1 cellular context compared by ENCODE assay signal in the genomic region with DNA sequence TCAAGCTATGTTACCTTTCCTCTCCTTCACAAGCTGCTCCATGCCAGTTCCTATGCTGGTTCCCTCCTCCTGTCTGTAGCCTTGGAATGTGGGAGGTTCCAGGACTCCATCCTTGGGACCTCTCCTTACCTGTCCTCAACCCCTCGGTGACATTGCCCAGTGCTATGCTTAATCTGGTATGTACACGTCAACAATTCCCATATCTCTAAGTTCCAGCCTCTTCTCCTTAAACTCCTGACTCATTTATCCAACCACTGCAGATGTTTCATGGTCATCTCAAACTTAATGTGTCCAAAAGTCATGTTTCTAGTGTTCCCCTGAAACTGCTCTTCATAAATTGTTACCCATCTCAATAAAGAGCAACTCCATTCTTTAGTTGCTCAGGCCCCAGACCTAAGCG.
TF ChIP-seq lines count a peak whose summit lies in the region.

No MANE protein-coding gene starts in this region.

TF ChIP-seq in K562, 482 proteins besides CTCF, POLR2A, EP300 and RAD21 (continued from another document and continues in another):
- peak; percentile 50; the same call in 1 of the 2 replicates for TF ChIP-seq PKNOX1 (IDR thresholded peaks at IDR 0.05)
- TF ChIP-seq PTRF (tag; IDR thresholded peaks at IDR 0.05): no peak
- no peak for TF ChIP-seq KDM2B (CRISPR knock-in tag; IDR thresholded peaks at IDR 0.05)
- TF ChIP-seq NCOR1 (IDR thresholded peaks at IDR 0.05): peak; percentile 94
- no peak for TF ChIP-seq HNRNPL (IDR thresholded peaks at IDR 0.05; ENCODE audit: low read depth, low read length)
- TF ChIP-seq, protein P1, sequence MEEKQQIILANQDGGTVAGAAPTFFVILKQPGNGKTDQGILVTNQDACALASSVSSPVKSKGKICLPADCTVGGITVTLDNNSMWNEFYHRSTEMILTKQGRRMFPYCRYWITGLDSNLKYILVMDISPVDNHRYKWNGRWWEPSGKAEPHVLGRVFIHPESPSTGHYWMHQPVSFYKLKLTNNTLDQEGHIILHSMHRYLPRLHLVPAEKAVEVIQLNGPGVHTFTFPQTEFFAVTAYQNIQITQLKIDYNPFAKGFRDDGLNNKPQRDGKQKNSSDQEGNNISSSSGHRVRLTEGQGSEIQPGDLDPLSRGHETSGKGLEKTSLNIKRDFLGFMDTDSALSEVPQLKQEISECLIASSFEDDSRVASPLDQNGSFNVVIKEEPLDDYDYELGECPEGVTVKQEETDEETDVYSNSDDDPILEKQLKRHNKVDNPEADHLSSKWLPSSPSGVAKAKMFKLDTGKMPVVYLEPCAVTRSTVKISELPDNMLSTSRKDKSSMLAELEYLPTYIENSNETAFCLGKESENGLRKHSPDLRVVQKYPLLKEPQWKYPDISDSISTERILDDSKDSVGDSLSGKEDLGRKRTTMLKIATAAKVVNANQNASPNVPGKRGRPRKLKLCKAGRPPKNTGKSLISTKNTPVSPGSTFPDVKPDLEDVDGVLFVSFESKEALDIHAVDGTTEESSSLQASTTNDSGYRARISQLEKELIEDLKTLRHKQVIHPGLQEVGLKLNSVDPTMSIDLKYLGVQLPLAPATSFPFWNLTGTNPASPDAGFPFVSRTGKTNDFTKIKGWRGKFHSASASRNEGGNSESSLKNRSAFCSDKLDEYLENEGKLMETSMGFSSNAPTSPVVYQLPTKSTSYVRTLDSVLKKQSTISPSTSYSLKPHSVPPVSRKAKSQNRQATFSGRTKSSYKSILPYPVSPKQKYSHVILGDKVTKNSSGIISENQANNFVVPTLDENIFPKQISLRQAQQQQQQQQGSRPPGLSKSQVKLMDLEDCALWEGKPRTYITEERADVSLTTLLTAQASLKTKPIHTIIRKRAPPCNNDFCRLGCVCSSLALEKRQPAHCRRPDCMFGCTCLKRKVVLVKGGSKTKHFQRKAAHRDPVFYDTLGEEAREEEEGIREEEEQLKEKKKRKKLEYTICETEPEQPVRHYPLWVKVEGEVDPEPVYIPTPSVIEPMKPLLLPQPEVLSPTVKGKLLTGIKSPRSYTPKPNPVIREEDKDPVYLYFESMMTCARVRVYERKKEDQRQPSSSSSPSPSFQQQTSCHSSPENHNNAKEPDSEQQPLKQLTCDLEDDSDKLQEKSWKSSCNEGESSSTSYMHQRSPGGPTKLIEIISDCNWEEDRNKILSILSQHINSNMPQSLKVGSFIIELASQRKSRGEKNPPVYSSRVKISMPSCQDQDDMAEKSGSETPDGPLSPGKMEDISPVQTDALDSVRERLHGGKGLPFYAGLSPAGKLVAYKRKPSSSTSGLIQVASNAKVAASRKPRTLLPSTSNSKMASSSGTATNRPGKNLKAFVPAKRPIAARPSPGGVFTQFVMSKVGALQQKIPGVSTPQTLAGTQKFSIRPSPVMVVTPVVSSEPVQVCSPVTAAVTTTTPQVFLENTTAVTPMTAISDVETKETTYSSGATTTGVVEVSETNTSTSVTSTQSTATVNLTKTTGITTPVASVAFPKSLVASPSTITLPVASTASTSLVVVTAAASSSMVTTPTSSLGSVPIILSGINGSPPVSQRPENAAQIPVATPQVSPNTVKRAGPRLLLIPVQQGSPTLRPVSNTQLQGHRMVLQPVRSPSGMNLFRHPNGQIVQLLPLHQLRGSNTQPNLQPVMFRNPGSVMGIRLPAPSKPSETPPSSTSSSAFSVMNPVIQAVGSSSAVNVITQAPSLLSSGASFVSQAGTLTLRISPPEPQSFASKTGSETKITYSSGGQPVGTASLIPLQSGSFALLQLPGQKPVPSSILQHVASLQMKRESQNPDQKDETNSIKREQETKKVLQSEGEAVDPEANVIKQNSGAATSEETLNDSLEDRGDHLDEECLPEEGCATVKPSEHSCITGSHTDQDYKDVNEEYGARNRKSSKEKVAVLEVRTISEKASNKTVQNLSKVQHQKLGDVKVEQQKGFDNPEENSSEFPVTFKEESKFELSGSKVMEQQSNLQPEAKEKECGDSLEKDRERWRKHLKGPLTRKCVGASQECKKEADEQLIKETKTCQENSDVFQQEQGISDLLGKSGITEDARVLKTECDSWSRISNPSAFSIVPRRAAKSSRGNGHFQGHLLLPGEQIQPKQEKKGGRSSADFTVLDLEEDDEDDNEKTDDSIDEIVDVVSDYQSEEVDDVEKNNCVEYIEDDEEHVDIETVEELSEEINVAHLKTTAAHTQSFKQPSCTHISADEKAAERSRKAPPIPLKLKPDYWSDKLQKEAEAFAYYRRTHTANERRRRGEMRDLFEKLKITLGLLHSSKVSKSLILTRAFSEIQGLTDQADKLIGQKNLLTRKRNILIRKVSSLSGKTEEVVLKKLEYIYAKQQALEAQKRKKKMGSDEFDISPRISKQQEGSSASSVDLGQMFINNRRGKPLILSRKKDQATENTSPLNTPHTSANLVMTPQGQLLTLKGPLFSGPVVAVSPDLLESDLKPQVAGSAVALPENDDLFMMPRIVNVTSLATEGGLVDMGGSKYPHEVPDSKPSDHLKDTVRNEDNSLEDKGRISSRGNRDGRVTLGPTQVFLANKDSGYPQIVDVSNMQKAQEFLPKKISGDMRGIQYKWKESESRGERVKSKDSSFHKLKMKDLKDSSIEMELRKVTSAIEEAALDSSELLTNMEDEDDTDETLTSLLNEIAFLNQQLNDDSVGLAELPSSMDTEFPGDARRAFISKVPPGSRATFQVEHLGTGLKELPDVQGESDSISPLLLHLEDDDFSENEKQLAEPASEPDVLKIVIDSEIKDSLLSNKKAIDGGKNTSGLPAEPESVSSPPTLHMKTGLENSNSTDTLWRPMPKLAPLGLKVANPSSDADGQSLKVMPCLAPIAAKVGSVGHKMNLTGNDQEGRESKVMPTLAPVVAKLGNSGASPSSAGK (IDR thresholded peaks at IDR 0.05): no peak
- no peak for TF ChIP-seq ZNF644 (tag; IDR thresholded peaks at IDR 0.05; ENCODE audit: low read depth)
- TF ChIP-seq JUNB (CRISPR knock-in tag; conservative IDR thresholded peaks at IDR 0.05): no peak
- TF ChIP-seq LEF1 (IDR thresholded peaks at IDR 0.05): peak; percentile 55; the same call in 1 of the 2 replicates
- TF ChIP-seq ESRRA (IDR thresholded peaks at IDR 0.05; ENCODE audit: borderline replicate concordance, low read depth): peak; percentile 55; the same call in 1 of the 2 replicates
- peak; percentile 98 for TF ChIP-seq TAL1 (IDR thresholded peaks at IDR 0.05)
- TF ChIP-seq ZMIZ1 (IDR thresholded peaks at IDR 0.05; ENCODE audit: low read depth in 2 of 2, low read length in 2 of 2): peak in 1 of 2 experiments; percentile 87; a peak in 2 of 4 replicates
- TF ChIP-seq ZNF668 (CRISPR knock-in tag; IDR thresholded peaks at IDR 0.05): no peak
- TF ChIP-seq MYC (IDR thresholded peaks at IDR 0.05; ENCODE audit: low read depth, low read length): no peak
- TF ChIP-seq MYC (CRISPR knock-in tag; IDR thresholded peaks at IDR 0.05; ENCODE audit: borderline replicate concordance, low read depth): no peak
- TF ChIP-seq BCOR (IDR thresholded peaks at IDR 0.05): no peak
- no peak for TF ChIP-seq TCF7 (IDR thresholded peaks at IDR 0.05; ENCODE audit: borderline replicate concordance)
- no peak for TF ChIP-seq TRIM25 (IDR thresholded peaks at IDR 0.05; ENCODE audit: borderline replicate concordance)
- no peak for TF ChIP-seq HIVEP1 (CRISPR knock-in tag; IDR thresholded peaks at IDR 0.05)
- TF ChIP-seq RBM39 (optimal IDR thresholded peaks at IDR 0.05; ENCODE audit: low read depth, low read length): no peak
- TF ChIP-seq TAF15 (IDR thresholded peaks at IDR 0.05; ENCODE audit: low read depth, low read length): no peak
- peak; percentile 96 for TF ChIP-seq CBFA2T3 (IDR thresholded peaks at IDR 0.05)
- 0 out of 2 replicates have a peak, but pooled peaks have one; percentile 20 for TF ChIP-seq MBD2 (IDR thresholded peaks at IDR 0.05; ENCODE audit: borderline replicate concordance, low read depth)
- TF ChIP-seq, protein P2, sequence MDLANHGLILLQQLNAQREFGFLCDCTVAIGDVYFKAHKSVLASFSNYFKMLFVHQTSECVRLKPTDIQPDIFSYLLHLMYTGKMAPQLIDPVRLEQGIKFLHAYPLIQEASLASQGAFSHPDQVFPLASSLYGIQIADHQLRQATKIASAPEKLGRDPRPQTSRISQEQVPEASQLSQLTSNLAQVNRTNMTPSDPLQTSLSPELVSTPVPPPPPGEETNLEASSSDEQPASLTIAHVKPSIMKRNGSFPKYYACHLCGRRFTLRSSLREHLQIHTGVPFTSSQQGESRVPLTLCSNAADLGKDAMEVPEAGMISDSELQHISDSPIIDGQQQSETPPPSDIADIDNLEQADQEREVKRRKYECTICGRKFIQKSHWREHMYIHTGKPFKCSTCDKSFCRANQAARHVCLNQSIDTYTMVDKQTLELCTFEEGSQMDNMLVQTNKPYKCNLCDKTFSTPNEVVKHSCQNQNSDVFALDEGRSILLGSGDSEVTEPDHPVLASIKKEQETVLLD (IDR thresholded peaks at IDR 0.05): no peak
- 0 out of 2 replicates have a peak, but pooled peaks have one; percentile 32 for TF ChIP-seq SMAD4 (CRISPR knock-in tag; conservative IDR thresholded peaks at IDR 0.05)
- TF ChIP-seq TCF3 (CRISPR knock-in tag; IDR thresholded peaks at IDR 0.05): peak; percentile 97
- TF ChIP-seq, protein P3, sequence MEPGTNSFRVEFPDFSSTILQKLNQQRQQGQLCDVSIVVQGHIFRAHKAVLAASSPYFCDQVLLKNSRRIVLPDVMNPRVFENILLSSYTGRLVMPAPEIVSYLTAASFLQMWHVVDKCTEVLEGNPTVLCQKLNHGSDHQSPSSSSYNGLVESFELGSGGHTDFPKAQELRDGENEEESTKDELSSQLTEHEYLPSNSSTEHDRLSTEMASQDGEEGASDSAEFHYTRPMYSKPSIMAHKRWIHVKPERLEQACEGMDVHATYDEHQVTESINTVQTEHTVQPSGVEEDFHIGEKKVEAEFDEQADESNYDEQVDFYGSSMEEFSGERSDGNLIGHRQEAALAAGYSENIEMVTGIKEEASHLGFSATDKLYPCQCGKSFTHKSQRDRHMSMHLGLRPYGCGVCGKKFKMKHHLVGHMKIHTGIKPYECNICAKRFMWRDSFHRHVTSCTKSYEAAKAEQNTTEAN (CRISPR knock-in tag; IDR thresholded peaks at IDR 0.05): no peak
- no peak for TF ChIP-seq CBFB (CRISPR knock-in tag; IDR thresholded peaks at IDR 0.05)
- no peak for TF ChIP-seq TRIM28 (IDR thresholded peaks at IDR 0.05)
- TF ChIP-seq, protein P4, sequence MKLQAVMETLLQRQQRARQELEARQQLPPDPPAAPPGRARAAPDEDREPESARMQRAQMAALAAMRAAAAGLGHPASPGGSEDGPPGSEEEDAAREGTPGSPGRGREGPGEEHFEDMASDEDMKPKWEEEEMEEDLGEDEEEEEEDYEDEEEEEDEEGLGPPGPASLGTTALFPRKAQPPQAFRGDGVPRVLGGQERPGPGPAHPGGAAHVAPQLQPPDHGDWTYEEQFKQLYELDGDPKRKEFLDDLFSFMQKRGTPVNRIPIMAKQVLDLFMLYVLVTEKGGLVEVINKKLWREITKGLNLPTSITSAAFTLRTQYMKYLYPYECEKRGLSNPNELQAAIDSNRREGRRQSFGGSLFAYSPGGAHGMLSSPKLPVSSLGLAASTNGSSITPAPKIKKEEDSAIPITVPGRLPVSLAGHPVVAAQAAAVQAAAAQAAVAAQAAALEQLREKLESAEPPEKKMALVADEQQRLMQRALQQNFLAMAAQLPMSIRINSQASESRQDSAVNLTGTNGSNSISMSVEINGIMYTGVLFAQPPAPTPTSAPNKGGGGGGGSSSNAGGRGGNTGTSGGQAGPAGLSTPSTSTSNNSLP (IDR thresholded peaks at IDR 0.05; ENCODE audit: borderline replicate concordance, low read depth, low read length): no peak
- TF ChIP-seq STAG1 (CRISPR knock-in tag; IDR thresholded peaks at IDR 0.05; ENCODE audit: borderline replicate concordance): no peak
- no peak for TF ChIP-seq ZNF134 (CRISPR knock-in tag; conservative IDR thresholded peaks at IDR 0.05)
- no peak for TF ChIP-seq MCM7 (IDR thresholded peaks at IDR 0.05)
- no peak for TF ChIP-seq ZNF696 (CRISPR knock-in tag; conservative IDR thresholded peaks at IDR 0.05)
- TF ChIP-seq ZNF316 (IDR thresholded peaks at IDR 0.05): peak; percentile 87
